Comparison of ENCODE assay signal across 18 cellular contexts in genomic region chrX:141044246-141044645, GRCh38. TPM values are rescaled to one million over a fixed set of nuclear protein-coding genes. Genes with fewer than 3 reads are reported as not detected.
"Had no signal": no experiment of that assay in that cellular context is flagged by ENCODE, and none has a peak within 500 bp of the region (broad histone marks: within the 10 kb centered on the region; RNA-seq: fewer than 3 reads in every experiment).

No MANE protein-coding gene starts in this region.

RNA-seq across cellular contexts. Expression of gene SPANXB1, which starts 41.9 kb away (rescaled TPM):
- total RNA-seq: cerebellum, dermis blood vessel endothelial cell, dorsolateral prefrontal cortex, esophagus mucosa, esophagus squamous epithelium, gastrocnemius medialis, glomerular endothelial cell, heart right ventricle, kidney epithelial cell, left cardiac atrium, left lung, left ventricle myocardium superior, lower leg skin, lung, mammary epithelial cell, mononuclear cell, mucosa of gallbladder had no signal
- polyA plus RNA-seq: heart right ventricle, immature natural killer cell, lung, mammary epithelial cell had no signal
